Comparison of ENCODE assay signal across 1 cellular context in the genomic region with DNA sequence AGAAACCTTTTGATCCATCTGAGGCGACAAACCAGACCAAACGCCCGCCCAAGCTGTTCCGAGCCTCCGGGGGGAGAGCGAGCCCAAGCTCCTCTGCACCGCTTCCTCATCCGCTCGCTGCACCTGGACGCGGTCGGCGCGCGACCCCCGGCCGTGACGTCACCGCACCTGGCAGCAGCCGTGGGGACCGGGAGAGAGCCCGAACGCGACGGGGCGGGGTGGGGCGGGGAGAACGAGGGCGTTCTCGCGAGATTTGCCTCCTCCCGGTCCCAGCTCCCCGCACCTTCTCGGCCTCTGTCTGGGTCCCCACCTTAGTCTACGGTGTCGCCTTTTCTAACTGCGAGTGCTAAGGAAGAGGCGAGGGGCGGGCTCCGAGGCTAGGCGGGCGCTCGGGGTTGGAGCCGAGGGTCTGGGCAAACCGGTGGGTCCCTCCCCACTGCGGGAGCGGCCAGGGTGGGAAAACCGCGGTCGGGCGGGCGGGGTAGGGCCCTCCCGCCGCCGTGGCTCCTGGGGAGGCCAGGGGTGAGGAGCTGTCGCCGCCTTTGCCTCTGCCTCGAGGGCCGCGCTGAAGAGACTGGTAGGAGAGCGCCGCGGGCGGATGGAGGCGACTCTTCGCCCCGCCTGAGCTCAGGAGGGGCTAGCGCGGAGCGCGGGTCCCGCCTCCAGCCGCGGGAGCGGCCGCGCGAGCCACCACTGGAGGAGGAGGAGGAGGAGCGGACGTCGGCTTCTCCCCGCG.
TF ChIP-seq lines count a peak whose summit lies in the region.

A gene with protein sequence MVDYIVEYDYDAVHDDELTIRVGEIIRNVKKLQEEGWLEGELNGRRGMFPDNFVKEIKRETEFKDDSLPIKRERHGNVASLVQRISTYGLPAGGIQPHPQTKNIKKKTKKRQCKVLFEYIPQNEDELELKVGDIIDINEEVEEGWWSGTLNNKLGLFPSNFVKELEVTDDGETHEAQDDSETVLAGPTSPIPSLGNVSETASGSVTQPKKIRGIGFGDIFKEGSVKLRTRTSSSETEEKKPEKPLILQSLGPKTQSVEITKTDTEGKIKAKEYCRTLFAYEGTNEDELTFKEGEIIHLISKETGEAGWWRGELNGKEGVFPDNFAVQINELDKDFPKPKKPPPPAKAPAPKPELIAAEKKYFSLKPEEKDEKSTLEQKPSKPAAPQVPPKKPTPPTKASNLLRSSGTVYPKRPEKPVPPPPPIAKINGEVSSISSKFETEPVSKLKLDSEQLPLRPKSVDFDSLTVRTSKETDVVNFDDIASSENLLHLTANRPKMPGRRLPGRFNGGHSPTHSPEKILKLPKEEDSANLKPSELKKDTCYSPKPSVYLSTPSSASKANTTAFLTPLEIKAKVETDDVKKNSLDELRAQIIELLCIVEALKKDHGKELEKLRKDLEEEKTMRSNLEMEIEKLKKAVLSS (plus strand): TSS at position 293 of the 736 bp plus-strand sequence. CDS start 456 bp downstream, outside the sequence.

TF ChIP-seq in HepG2, 621 proteins besides CTCF, POLR2A, EP300 and RAD21 (continued from another document and continues in another):
- TF ChIP-seq, protein P1, sequence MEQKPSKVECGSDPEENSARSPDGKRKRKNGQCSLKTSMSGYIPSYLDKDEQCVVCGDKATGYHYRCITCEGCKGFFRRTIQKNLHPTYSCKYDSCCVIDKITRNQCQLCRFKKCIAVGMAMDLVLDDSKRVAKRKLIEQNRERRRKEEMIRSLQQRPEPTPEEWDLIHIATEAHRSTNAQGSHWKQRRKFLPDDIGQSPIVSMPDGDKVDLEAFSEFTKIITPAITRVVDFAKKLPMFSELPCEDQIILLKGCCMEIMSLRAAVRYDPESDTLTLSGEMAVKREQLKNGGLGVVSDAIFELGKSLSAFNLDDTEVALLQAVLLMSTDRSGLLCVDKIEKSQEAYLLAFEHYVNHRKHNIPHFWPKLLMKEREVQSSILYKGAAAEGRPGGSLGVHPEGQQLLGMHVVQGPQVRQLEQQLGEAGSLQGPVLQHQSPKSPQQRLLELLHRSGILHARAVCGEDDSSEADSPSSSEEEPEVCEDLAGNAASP (CRISPR knock-in tag; IDR thresholded peaks at IDR 0.05; ENCODE audit: borderline replicate concordance), result peak; percentile 36; the same call in 1 of the 2 replicates
- TF ChIP-seq, protein P2, sequence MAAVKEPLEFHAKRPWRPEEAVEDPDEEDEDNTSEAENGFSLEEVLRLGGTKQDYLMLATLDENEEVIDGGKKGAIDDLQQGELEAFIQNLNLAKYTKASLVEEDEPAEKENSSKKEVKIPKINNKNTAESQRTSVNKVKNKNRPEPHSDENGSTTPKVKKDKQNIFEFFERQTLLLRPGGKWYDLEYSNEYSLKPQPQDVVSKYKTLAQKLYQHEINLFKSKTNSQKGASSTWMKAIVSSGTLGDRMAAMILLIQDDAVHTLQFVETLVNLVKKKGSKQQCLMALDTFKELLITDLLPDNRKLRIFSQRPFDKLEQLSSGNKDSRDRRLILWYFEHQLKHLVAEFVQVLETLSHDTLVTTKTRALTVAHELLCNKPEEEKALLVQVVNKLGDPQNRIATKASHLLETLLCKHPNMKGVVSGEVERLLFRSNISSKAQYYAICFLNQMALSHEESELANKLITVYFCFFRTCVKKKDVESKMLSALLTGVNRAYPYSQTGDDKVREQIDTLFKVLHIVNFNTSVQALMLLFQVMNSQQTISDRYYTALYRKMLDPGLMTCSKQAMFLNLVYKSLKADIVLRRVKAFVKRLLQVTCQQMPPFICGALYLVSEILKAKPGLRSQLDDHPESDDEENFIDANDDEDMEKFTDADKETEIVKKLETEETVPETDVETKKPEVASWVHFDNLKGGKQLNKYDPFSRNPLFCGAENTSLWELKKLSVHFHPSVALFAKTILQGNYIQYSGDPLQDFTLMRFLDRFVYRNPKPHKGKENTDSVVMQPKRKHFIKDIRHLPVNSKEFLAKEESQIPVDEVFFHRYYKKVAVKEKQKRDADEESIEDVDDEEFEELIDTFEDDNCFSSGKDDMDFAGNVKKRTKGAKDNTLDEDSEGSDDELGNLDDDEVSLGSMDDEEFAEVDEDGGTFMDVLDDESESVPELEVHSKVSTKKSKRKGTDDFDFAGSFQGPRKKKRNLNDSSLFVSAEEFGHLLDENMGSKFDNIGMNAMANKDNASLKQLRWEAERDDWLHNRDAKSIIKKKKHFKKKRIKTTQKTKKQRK (IDR thresholded peaks at IDR 0.05; ENCODE audit: low read length), result no peak
- TF ChIP-seq THAP11 (CRISPR knock-in tag; IDR thresholded peaks at IDR 0.05), result peak; percentile 69
- TF ChIP-seq TBL1XR1 (IDR thresholded peaks at IDR 0.05; ENCODE audit: borderline replicate concordance, low read length, partially characterized antibody), result peak; percentile 24
- no peak for TF ChIP-seq TCF7L2 (IDR thresholded peaks at IDR 0.05; ENCODE audit: low read depth, low read length)
- TF ChIP-seq ZNF138 (CRISPR knock-in tag; IDR thresholded peaks at IDR 0.05; ENCODE audit: low read depth), result peak; percentile 17; the same call in 1 of the 2 replicates
- TF ChIP-seq CCAR2 (optimal IDR thresholded peaks at IDR 0.05; ENCODE audit: low read depth, low read length), result no peak
- TF ChIP-seq ZBTB42 (CRISPR knock-in tag; IDR thresholded peaks at IDR 0.05), result peak; percentile 72; the same call in 1 of the 2 replicates
- 0 out of 2 replicates have a peak, but pooled peaks have one; percentile 16 for TF ChIP-seq ZFP36L1 (CRISPR knock-in tag; IDR thresholded peaks at IDR 0.05)
- peak; percentile 85; the same call in 1 of the 2 replicates for TF ChIP-seq KLF12 (CRISPR knock-in tag; IDR thresholded peaks at IDR 0.05; ENCODE audit: borderline replicate concordance)
- TF ChIP-seq, protein P3, sequence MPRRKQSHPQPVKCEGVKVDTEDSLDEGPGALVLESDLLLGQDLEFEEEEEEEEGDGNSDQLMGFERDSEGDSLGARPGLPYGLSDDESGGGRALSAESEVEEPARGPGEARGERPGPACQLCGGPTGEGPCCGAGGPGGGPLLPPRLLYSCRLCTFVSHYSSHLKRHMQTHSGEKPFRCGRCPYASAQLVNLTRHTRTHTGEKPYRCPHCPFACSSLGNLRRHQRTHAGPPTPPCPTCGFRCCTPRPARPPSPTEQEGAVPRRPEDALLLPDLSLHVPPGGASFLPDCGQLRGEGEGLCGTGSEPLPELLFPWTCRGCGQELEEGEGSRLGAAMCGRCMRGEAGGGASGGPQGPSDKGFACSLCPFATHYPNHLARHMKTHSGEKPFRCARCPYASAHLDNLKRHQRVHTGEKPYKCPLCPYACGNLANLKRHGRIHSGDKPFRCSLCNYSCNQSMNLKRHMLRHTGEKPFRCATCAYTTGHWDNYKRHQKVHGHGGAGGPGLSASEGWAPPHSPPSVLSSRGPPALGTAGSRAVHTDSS (CRISPR knock-in tag; conservative IDR thresholded peaks at IDR 0.05), result no peak
- TF ChIP-seq ZSCAN29 (CRISPR knock-in tag; conservative IDR thresholded peaks at IDR 0.05), result 0 out of 2 replicates have a peak, but pooled peaks have one; percentile 37
- no peak; the same call in 1 of the 2 replicates for TF ChIP-seq ZNF468 (CRISPR knock-in tag; IDR thresholded peaks at IDR 0.05)
- TF ChIP-seq SP140L (CRISPR knock-in tag; IDR thresholded peaks at IDR 0.05; ENCODE audit: borderline replicate concordance), result no peak; the same call in 1 of the 2 replicates
- TF ChIP-seq, protein P4, sequence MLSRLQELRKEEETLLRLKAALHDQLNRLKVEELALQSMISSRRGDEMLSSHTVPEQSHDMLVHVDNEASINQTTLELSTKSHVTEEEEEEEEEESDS (CRISPR knock-in tag; IDR thresholded peaks at IDR 0.05; ENCODE audit: borderline replicate concordance), result no peak
- peak; percentile 67 for TF ChIP-seq ZNF746 (CRISPR knock-in tag; IDR thresholded peaks at IDR 0.05)
- TF ChIP-seq ZNF205 (CRISPR knock-in tag; IDR thresholded peaks at IDR 0.05), result 0 out of 2 replicates have a peak, but pooled peaks have one; percentile 53
- peak; percentile 39; the same call in 1 of the 2 replicates for TF ChIP-seq ZNF773 (CRISPR knock-in tag; IDR thresholded peaks at IDR 0.05; ENCODE audit: borderline replicate concordance)
- TF ChIP-seq, protein P5, sequence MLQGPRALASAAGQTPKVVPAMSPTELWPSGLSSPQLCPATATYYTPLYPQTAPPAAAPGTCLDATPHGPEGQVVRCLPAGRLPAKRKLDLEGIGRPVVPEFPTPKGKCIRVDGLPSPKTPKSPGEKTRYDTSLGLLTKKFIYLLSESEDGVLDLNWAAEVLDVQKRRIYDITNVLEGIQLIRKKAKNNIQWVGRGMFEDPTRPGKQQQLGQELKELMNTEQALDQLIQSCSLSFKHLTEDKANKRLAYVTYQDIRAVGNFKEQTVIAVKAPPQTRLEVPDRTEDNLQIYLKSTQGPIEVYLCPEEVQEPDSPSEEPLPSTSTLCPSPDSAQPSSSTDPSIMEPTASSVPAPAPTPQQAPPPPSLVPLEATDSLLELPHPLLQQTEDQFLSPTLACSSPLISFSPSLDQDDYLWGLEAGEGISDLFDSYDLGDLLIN (CRISPR knock-in tag; IDR thresholded peaks at IDR 0.05; ENCODE audit: borderline replicate concordance), result peak; percentile 71; the same call in 1 of the 2 replicates
- TF ChIP-seq, protein P6, sequence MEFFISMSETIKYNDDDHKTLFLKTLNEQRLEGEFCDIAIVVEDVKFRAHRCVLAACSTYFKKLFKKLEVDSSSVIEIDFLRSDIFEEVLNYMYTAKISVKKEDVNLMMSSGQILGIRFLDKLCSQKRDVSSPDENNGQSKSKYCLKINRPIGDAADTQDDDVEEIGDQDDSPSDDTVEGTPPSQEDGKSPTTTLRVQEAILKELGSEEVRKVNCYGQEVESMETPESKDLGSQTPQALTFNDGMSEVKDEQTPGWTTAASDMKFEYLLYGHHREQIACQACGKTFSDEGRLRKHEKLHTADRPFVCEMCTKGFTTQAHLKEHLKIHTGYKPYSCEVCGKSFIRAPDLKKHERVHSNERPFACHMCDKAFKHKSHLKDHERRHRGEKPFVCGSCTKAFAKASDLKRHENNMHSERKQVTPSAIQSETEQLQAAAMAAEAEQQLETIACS (CRISPR knock-in tag; IDR thresholded peaks at IDR 0.05), result peak; percentile 78
- no peak for TF ChIP-seq U2AF2 (IDR thresholded peaks at IDR 0.05; ENCODE audit: low read depth, low read length)
- no peak for TF ChIP-seq PAF1 (CRISPR knock-in tag; IDR thresholded peaks at IDR 0.05)
- TF ChIP-seq ZNF75D (CRISPR knock-in tag; IDR thresholded peaks at IDR 0.05; ENCODE audit: borderline replicate concordance), result no peak
- TF ChIP-seq SRF (IDR thresholded peaks at IDR 0.05; ENCODE audit: low read depth, low read length), result no peak
- no peak for TF ChIP-seq ZNF432 (CRISPR knock-in tag; IDR thresholded peaks at IDR 0.05; ENCODE audit: borderline replicate concordance)
- TF ChIP-seq HNF4G (IDR thresholded peaks at IDR 0.05; ENCODE audit: borderline replicate concordance, low read depth, low read length), result no peak
- no peak for TF ChIP-seq HNF4G (CRISPR knock-in tag; IDR thresholded peaks at IDR 0.05; ENCODE audit: borderline replicate concordance, low read depth)
- peak; percentile 89; the same call in 1 of the 2 replicates for TF ChIP-seq SMAD1 (CRISPR knock-in tag; IDR thresholded peaks at IDR 0.05; ENCODE audit: borderline replicate concordance, low read depth)
- peak; percentile 99 for TF ChIP-seq CHD2 (IDR thresholded peaks at IDR 0.05; ENCODE audit: low read depth, low read length)
- TF ChIP-seq, protein P7, sequence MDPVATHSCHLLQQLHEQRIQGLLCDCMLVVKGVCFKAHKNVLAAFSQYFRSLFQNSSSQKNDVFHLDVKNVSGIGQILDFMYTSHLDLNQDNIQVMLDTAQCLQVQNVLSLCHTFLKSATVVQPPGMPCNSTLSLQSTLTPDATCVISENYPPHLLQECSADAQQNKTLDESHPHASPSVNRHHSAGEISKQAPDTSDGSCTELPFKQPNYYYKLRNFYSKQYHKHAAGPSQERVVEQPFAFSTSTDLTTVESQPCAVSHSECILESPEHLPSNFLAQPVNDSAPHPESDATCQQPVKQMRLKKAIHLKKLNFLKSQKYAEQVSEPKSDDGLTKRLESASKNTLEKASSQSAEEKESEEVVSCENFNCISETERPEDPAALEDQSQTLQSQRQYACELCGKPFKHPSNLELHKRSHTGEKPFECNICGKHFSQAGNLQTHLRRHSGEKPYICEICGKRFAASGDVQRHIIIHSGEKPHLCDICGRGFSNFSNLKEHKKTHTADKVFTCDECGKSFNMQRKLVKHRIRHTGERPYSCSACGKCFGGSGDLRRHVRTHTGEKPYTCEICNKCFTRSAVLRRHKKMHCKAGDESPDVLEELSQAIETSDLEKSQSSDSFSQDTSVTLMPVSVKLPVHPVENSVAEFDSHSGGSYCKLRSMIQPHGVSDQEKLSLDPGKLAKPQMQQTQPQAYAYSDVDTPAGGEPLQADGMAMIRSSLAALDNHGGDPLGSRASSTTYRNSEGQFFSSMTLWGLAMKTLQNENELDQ (CRISPR knock-in tag; IDR thresholded peaks at IDR 0.05; ENCODE audit: borderline replicate concordance), result 0 out of 2 replicates have a peak, but pooled peaks have one; percentile 31
- TF ChIP-seq, protein P8, sequence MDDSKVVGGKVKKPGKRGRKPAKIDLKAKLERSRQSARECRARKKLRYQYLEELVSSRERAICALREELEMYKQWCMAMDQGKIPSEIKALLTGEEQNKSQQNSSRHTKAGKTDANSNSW (CRISPR knock-in tag; IDR thresholded peaks at IDR 0.05; ENCODE audit: borderline replicate concordance), result no peak
- no peak for TF ChIP-seq ZZZ3 (CRISPR knock-in tag; IDR thresholded peaks at IDR 0.05; ENCODE audit: borderline replicate concordance)
- no peak for TF ChIP-seq TCF7 (IDR thresholded peaks at IDR 0.05; ENCODE audit: low read depth)
- TF ChIP-seq ZNF724P (CRISPR knock-in tag; IDR thresholded peaks at IDR 0.05; ENCODE audit: borderline replicate concordance), result peak; percentile 80; the same call in 1 of the 2 replicates
- TF ChIP-seq JUN (CRISPR knock-in tag; IDR thresholded peaks at IDR 0.05), result peak; percentile 38; the same call in 1 of the 2 replicates
- TF ChIP-seq, protein P9, sequence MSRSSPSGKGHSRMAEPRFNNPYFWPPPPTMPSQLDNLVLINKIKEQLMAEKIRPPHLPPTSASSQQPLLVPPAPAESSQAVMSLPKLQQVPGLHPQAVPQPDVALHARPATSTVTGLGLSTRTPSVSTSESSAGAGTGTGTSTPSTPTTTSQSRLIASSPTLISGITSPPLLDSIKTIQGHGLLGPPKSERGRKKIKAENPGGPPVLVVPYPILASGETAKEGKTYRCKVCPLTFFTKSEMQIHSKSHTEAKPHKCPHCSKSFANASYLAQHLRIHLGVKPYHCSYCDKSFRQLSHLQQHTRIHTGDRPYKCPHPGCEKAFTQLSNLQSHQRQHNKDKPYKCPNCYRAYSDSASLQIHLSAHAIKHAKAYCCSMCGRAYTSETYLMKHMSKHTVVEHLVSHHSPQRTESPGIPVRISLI (CRISPR knock-in tag; IDR thresholded peaks at IDR 0.05; ENCODE audit: borderline replicate concordance), result no peak; the same call in 1 of the 2 replicates
- peak; percentile 87; the same call in 1 of the 2 replicates for TF ChIP-seq DR1 (CRISPR knock-in tag; IDR thresholded peaks at IDR 0.05)
- TF ChIP-seq FOXJ3 (CRISPR knock-in tag; IDR thresholded peaks at IDR 0.05; ENCODE audit: borderline replicate concordance), result peak; percentile 46; the same call in 1 of the 2 replicates
- TF ChIP-seq HNF4A (CRISPR knock-in tag; IDR thresholded peaks at IDR 0.05), result peak; percentile 32; the same call in 1 of the 2 replicates
- TF ChIP-seq FLYWCH1 (CRISPR knock-in tag; IDR thresholded peaks at IDR 0.05), result peak; percentile 77; the same call in 1 of the 2 replicates
- TF ChIP-seq GABPB1 (CRISPR knock-in tag; IDR thresholded peaks at IDR 0.05), result peak; percentile 80
- TF ChIP-seq ZNF441 (CRISPR knock-in tag; IDR thresholded peaks at IDR 0.05; ENCODE audit: borderline replicate concordance), result peak; percentile 56
- TF ChIP-seq ISX (CRISPR knock-in tag; conservative IDR thresholded peaks at IDR 0.05), result peak; percentile 16; the same call in 1 of the 2 replicates
- TF ChIP-seq FIP1L1 (IDR thresholded peaks at IDR 0.05; ENCODE audit: borderline replicate concordance, insufficient read depth, low read depth, low read length), result no peak
- 0 out of 2 replicates have a peak, but pooled peaks have one; percentile 29 for TF ChIP-seq ZNF569 (CRISPR knock-in tag; IDR thresholded peaks at IDR 0.05; ENCODE audit: borderline replicate concordance)
- TF ChIP-seq KDM6A (CRISPR knock-in tag; IDR thresholded peaks at IDR 0.05; ENCODE audit: low read depth), result no peak
